In the genomic region with DNA sequence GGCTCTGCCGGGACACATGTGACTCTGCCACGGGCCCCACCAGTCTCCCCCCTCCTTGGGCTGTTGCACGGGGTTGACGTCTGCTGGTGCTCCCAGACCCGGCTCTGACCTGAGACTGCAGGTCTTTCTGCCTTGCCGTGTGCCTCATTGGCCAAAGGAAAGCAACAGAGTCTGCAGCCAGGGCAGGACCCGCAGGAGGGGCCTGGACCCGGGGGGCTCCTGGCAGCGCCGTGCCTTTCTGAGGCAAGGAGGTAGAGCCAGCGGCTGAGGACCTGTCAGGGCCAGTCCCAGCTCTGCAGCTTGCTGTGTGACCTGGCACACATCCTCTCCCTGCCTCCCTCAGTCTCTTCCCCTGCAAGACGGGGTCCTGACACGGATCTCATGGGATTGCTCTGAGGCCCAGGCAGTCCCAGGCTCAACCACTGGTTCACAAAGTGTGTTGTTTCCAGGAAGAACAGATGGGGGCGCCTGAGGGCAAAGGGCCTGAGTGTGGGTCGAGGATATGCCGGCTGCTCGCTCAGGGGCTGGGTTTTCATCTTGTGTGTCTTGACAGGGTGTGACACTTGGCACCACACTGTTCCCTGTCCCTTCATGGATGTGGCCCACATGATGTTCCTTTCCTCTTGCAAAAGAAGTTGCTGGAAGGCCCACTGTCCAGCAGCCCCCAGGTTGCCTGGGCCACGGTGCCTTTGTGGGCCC, we compare ENCODE assay signal across 1 cellular context.
TF ChIP-seq lines count a peak whose summit lies in the region.

No MANE protein-coding gene starts in this region.

TF ChIP-seq in GM12878, 131 proteins besides CTCF, POLR2A, EP300 and RAD21:
- peak; percentile 55 for TF ChIP-seq SMC3 (IDR thresholded peaks at IDR 0.05; ENCODE audit: borderline replicate concordance, low read length)
- TF ChIP-seq, protein P1, sequence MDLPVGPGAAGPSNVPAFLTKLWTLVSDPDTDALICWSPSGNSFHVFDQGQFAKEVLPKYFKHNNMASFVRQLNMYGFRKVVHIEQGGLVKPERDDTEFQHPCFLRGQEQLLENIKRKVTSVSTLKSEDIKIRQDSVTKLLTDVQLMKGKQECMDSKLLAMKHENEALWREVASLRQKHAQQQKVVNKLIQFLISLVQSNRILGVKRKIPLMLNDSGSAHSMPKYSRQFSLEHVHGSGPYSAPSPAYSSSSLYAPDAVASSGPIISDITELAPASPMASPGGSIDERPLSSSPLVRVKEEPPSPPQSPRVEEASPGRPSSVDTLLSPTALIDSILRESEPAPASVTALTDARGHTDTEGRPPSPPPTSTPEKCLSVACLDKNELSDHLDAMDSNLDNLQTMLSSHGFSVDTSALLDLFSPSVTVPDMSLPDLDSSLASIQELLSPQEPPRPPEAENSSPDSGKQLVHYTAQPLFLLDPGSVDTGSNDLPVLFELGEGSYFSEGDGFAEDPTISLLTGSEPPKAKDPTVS (IDR thresholded peaks at IDR 0.05; ENCODE audit: low read depth, low read length), result no peak
